19 cellular contexts compared by ENCODE assay signal in genomic region chr2:218867900-218868299, GRCh38. TPM values are rescaled to one million over a fixed set of nuclear protein-coding genes. Genes with fewer than 3 reads are reported as not detected.
"Had no signal": no experiment of that assay in that cellular context is flagged by ENCODE, and none has a peak within 500 bp of the region (broad histone marks: within the 10 kb centered on the region; RNA-seq: fewer than 3 reads in every experiment).

No MANE protein-coding gene starts in this region.

- H3K4me3 ChIP-seq: dorsolateral prefrontal cortex, lower lobe of right lung, vagina had no signal

- DNase-seq: activated CD4-positive, CD25-positive, alpha-beta regulatory T cell treated with anti-CD3 and anti-CD28 coated beads, Interleukin-2, amount 50 U/mL, for 72 hours; activated naive CD4-positive, alpha-beta T cell treated with anti-CD3 and anti-CD28 coated beads for 36 hours; activated naive CD8-positive, alpha-beta T cell treated with anti-CD3 and anti-CD28 coated beads, Interleukin-2, amount 50 U/mL, for 24 hours; dorsolateral prefrontal cortex; erythroblast; hypothalamus; kidney glomerular epithelial cell; lower lobe of right lung; midbrain; stimulated activated CD4-positive, alpha-beta T cell treated with anti-CD3 and anti-CD28 coated beads, Interleukin-12 subunit alpha, Interleukin-12 subunit beta, amount 100 ng/mL, for 4 hours; stimulated activated CD4-positive, alpha-beta T cell treated with anti-CD3 and anti-CD28 coated beads, Interleukin-2, amount 100 ng/mL, for 24 hours; T-helper 9 cell had no signal

- ATAC-seq: activated naive CD8-positive, alpha-beta T cell treated with anti-CD3 and anti-CD28 coated beads, Interleukin-2, amount 50 U/mL, for 24 hours; lower lobe of right lung had no signal

- H3K27ac ChIP-seq: dorsolateral prefrontal cortex, lower lobe of right lung, vagina had no signal

- H3K36me3 ChIP-seq: lower lobe of right lung, vagina had no signal

- H3K9me3 ChIP-seq: lower lobe of right lung, vagina had no signal

- H3K9me3 Mint-ChIP-seq: activated naive CD4-positive, alpha-beta T cell treated with anti-CD3 and anti-CD28 coated beads for 36 hours; activated naive CD8-positive, alpha-beta T cell treated with anti-CD3 and anti-CD28 coated beads, Interleukin-2, amount 50 U/mL, for 24 hours; neural crest cell had no signal

- H3K4me1 Mint-ChIP-seq: neural crest cell had no signal

- H3K4me3 Mint-ChIP-seq: activated naive CD4-positive, alpha-beta T cell treated with anti-CD3 and anti-CD28 coated beads for 36 hours; activated naive CD8-positive, alpha-beta T cell treated with anti-CD3 and anti-CD28 coated beads, Interleukin-2, amount 50 U/mL, for 24 hours; neural crest cell had no signal

- H3K27ac Mint-ChIP-seq: activated naive CD4-positive, alpha-beta T cell treated with anti-CD3 and anti-CD28 coated beads for 36 hours; activated naive CD8-positive, alpha-beta T cell treated with anti-CD3 and anti-CD28 coated beads, Interleukin-2, amount 50 U/mL, for 24 hours had no signal

RNA-seq across cellular contexts. Expression of gene WNT6, which starts 8.3 kb away (rescaled TPM):
- total RNA-seq: activated naive CD4-positive, alpha-beta T cell treated with anti-CD3 and anti-CD28 coated beads for 36 hours; bronchial epithelial cell; neural crest cell; pulmonary artery endothelial cell had no signal

RNA-seq across cellular contexts. Expression of gene WNT10A, which starts 12.8 kb away (rescaled TPM):
- total RNA-seq: neural crest cell, osteocyte, pulmonary artery endothelial cell had no signal

RNA-seq across cellular contexts. Expression of gene PRKAG3, which starts 36.3 kb away (rescaled TPM):
- total RNA-seq: activated CD8-positive, alpha-beta memory T cell treated with anti-CD3 and anti-CD28 coated beads for 36 hours; activated naive CD4-positive, alpha-beta T cell treated with anti-CD3 and anti-CD28 coated beads for 36 hours; astrocyte; bronchial epithelial cell; lower lobe of right lung; neural crest cell; osteocyte; pulmonary artery endothelial cell; vagina had no signal
